In genomic region chr2:103959174-103960125, GRCh38 we compare ENCODE assay signal across 9 cellular contexts.
DNase-seq lines count a peak whose midpoint lies in the region; ATAC-seq, FAIRE-seq and TF ChIP-seq lines count a peak whose summit lies in the region.
"Had no signal": no experiment of that assay in that cellular context is flagged by ENCODE, and none has a peak within 500 bp of the region (broad histone marks: within the 10 kb centered on the region; RNA-seq: fewer than 3 reads in every experiment).

No MANE protein-coding gene starts in this region.

- H3K4me3 Mint-ChIP-seq in HFFc6 (no peak overlapping the region), endothelial cell (ENCODE audit: unreplicated experiment) (no peak overlapping the region)

- H3K36me3 Mint-ChIP-seq in HFFc6 (ENCODE audit: low read depth), result no peaks in the 10 kb centered on the region
- H3K36me3 Mint-ChIP-seq in endothelial cell (ENCODE audit: low read depth, unreplicated experiment), result no peaks in the 10 kb centered on the region

- no peaks in the 10 kb centered on the region for H3F3A ChIP-seq in DOHH2 (ENCODE audit: control insufficient read depth, insufficient read depth)

- intact Hi-C loops in pancreas (cut with DNase I) (no loop called here), uterus (cut with DNase I; ENCODE audit: low total_unique reads) (no loop called here)

- no peak for TF ChIP-seq POLR2A in uterus (IDR thresholded peaks at IDR 0.05)

- no peaks in the 10 kb centered on the region for H3K4me1 Mint-ChIP-seq in HFFc6 (ENCODE audit: low read depth)
- H3K4me1 Mint-ChIP-seq in endothelial cell (ENCODE audit: unreplicated experiment), result no peaks in the 10 kb centered on the region

- no peaks in the 10 kb centered on the region for H4K20me1 ChIP-seq in DOHH2 (ENCODE audit: control insufficient read depth, insufficient read depth, low read depth, low read length)

- no peaks in the 10 kb centered on the region for H3K27me3 Mint-ChIP-seq in HFFc6 (ENCODE audit: insufficient read depth)
- no peaks in the 10 kb centered on the region for H3K27me3 Mint-ChIP-seq in endothelial cell (ENCODE audit: unreplicated experiment)

- no peak overlapping the region for H3K4me2 ChIP-seq in DOHH2 (ENCODE audit: low read length)

- H3K4me3 ChIP-seq in DOHH2 (ENCODE audit: low read length) (no peak overlapping the region), pancreas (no peak overlapping the region), uterus (no peak overlapping the region)
- H3K4me3 ChIP-seq: lung had no signal

- H3K27ac ChIP-seq in DOHH2 (ENCODE audit: low read depth, low read length) (no peak overlapping the region), pancreas (no peak overlapping the region), uterus (no peak overlapping the region)

- H3K36me3 ChIP-seq in DOHH2 (ENCODE audit: control insufficient read depth, low read length), result no peaks in the 10 kb centered on the region
- H3K36me3 ChIP-seq in pancreas, result no peaks in the 10 kb centered on the region
- H3K36me3 ChIP-seq in uterus, result no peaks in the 10 kb centered on the region

- peak in 3 of 4 donors; percentile 67 to 77 (median 70) for ATAC-seq in pancreas

- WGBS in pancreas, 2 donors, result 32 to 38% methylated on average over 9 of the region's 9 CpGs

- peaks cover 33% of the 10 kb centered on the region for H3K9me3 Mint-ChIP-seq in HFFc6
- H3K9me3 Mint-ChIP-seq in endothelial cell (ENCODE audit: unreplicated experiment), result no peaks in the 10 kb centered on the region

- DNase-seq in HFFc6 (no peak), NCI-H748 treated with DMSO at 0.1 percent for 48 hours (lab: John Stamatoyannopoulos, UW) (peak; percentile 28), endothelial cell (ENCODE audit: low spot score) (peak; percentile 63), pancreas (peak in 3 of 6 donors; percentile 2 to 26 (median 17)), uterus (no peak)
- DNase-seq in stimulated activated CD4-positive, alpha-beta T cell treated with anti-CD3 and anti-CD28 coated beads, Interleukin-4, amount 100 ng/mL, for 4 hours, result no peak
- no peak for DNase-seq in stimulated activated CD4-positive, alpha-beta T cell treated with anti-CD3 and anti-CD28 coated beads, Interleukin-2, amount 100 ng/mL, for 24 hours

- H3K27me3 ChIP-seq in DOHH2 (ENCODE audit: control insufficient read depth, low read length) (no peaks in the 10 kb centered on the region), pancreas (no peaks in the 10 kb centered on the region), uterus (no peaks in the 10 kb centered on the region)

- H3K79me2 ChIP-seq in DOHH2 (ENCODE audit: control insufficient read depth, low read length), result no peaks in the 10 kb centered on the region

- TF ChIP-seq CTCF in DOHH2 (IDR thresholded peaks at IDR 0.05; ENCODE audit: low read depth, low read length, poor library complexity, severe bottlenecking) (peak; percentile 75), HFFc6 (IDR thresholded peaks at IDR 0.05) (peak; percentile 34; the same call in 1 of the 2 replicates), endothelial cell (IDR thresholded peaks at IDR 0.05; ENCODE audit: unreplicated experiment) (peak; percentile 50), pancreas (IDR thresholded peaks at IDR 0.05) (peak in 2 of 4 donors; percentile 24 to 42), uterus (IDR thresholded peaks at IDR 0.05) (no peak)

- H3K27ac Mint-ChIP-seq in HFFc6, result no peak overlapping the region
- no peak overlapping the region for H3K27ac Mint-ChIP-seq in endothelial cell (ENCODE audit: unreplicated experiment)

- no peaks in the 10 kb centered on the region for H3K9me2 ChIP-seq in DOHH2 (replicated peaks; ENCODE audit: control insufficient read depth, low read length)

- H3K9me3 ChIP-seq in DOHH2 (ENCODE audit: control insufficient read depth, insufficient read depth, low read length), result no peaks in the 10 kb centered on the region
- H3K9me3 ChIP-seq in pancreas, result no peaks in the 10 kb centered on the region
- H3K9me3 ChIP-seq in uterus, result no peaks in the 10 kb centered on the region

- no peaks in the 10 kb centered on the region for H3K4me1 ChIP-seq in DOHH2 (ENCODE audit: control insufficient read depth, low read length)
- no peaks in the 10 kb centered on the region for H3K4me1 ChIP-seq in pancreas
- H3K4me1 ChIP-seq in uterus, result no peaks in the 10 kb centered on the region

- FAIRE-seq in pancreas (lab: Jason Lieb, UNC), result no peak

Comparison
In these comparisons a context has a peak if more than half of its experiments do, and no peak if none do; other contexts are left out.
1. CTCF ChIP-seq: peak in DOHH2 (single experiment), HFFc6 (single experiment) and endothelial cell (single experiment); none in uterus (0 of 4).
2. DNase-seq: peak in NCI-H748 treated with DMSO at 0.1 percent for 48 hours (single experiment) and endothelial cell (single experiment); none in HFFc6 (single experiment), stimulated activated CD4-positive, alpha-beta T cell treated with anti-CD3 and anti-CD28 coated beads, Interleukin-4, amount 100 ng/mL, for 4 hours (0 of 2), stimulated activated CD4-positive, alpha-beta T cell treated with anti-CD3 and anti-CD28 coated beads, Interleukin-2, amount 100 ng/mL, for 24 hours (0 of 2) and uterus (0 of 2).